In the genomic region with DNA sequence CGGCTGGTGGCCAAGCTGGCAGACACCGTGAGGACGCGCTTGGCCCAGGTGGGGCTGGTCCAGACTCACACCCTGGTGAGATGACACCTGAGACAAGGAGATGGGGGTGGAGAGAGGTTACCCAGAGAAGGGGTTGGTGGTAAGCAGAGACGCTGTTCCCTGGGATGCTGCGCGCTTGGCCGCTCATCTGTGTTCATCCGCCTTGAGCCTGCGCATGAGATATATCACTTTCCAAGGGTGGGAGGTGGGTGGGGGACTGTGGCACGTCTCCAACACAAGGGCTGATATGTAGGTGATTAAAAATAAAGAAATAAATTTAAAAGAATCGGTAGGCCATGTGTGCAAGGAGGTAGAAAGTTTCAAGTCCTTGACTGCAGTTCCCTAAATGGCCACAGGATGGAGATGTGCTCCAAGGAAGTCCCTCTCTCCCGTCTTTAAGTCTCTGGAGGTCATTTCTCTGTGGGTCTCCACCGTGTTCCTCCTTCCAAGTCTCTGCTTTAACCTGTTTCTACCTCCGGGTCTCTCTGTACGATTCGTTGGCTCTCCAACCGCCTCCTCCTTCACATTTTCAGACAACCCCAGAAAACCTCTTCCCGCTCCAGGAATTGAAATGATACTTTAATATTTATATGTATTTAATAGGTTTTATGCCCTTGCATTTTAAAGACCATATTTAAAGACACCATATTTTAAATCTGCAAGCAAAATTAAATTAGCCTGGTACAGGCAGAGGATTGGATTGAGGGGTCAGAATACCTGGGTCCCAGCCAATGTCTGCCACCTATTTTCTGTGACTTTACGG, we compare ENCODE assay signal across 8 cellular contexts. TPM values are rescaled to one million over a fixed set of nuclear protein-coding genes. Genes with fewer than 3 reads are reported as not detected.
A peak's percentile ranks its signal among the peaks of the same experiment; 100 is the strongest.
DNase-seq lines count a peak whose midpoint lies in the region; ATAC-seq, FAIRE-seq and TF ChIP-seq lines count a peak whose summit lies in the region.

No MANE protein-coding gene starts in this region.

- H3K27ac Mint-ChIP-seq in activated B cell treated with CpG ODN at 0.5 μM for 24 hours: peak overlapping the region; percentile 99

- TF ChIP-seq CTCF in AG09309 (IDR thresholded peaks at IDR 0.05; ENCODE audit: control insufficient read depth, insufficient read depth, low read depth, low read length, missing control alignments): peak; percentile 85
- TF ChIP-seq CTCF in activated B cell treated with CpG ODN at 0.5 μM for 24 hours (IDR thresholded peaks at IDR 0.05): no peak
- peak; percentile 89 for TF ChIP-seq CTCF in cardiac fibroblast (IDR thresholded peaks at IDR 0.05; ENCODE audit: low read depth, low read length)

- CTCF ChIA-PET in activated B cell treated with CpG ODN at 0.5 μM for 24 hours (lab: Charles Lee): interaction anchor here (0.7 to 2.8 kb wide), 3 partner anchors 24 to 198 kb away, joined by 5 to 15 read pairs (median 14); no protein-coding TSS in a partner anchor

- TF ChIP-seq POLR2A in H54 (IDR thresholded peaks at IDR 0.05; ENCODE audit: low read depth, low read length): no peak

- H3K4me3 ChIP-seq in AG09309 (ENCODE audit: control insufficient read depth, low read depth, low read length) (no peak overlapping the region), cardiac fibroblast (replicated peaks in 1 of 2; ENCODE audit: low read depth in 2 of 2, low read length in 2 of 2) (no peak overlapping the region)

- H3K4me3 Mint-ChIP-seq in activated B cell treated with CpG ODN at 0.5 μM for 24 hours: peak overlapping the region; percentile 53

- POLR2A ChIA-PET in activated B cell treated with CpG ODN at 0.5 μM for 24 hours (lab: Charles Lee): interaction anchor here (1.0 to 3.8 kb wide), 3 partner anchors 8 to 83 kb away, joined by 14 to 90 read pairs (median 26); a partner anchor contains a TSS

- intact Hi-C loops in activated B cell treated with CpG ODN at 0.5 μM for 24 hours (cut with micrococcal nuclease) (loop anchor here (1.0 to 5.0 kb wide), 7 partner anchors 24 to 127 kb away; no protein-coding TSS in a partner anchor), left colon (cut with DNase I, micrococcal nuclease) (no loop called here)

- ATAC-seq in activated B cell treated with CpG ODN at 0.5 μM for 24 hours (ENCODE audit: low read depth) (peak; percentile 54), left colon (peak; percentile 54), GM21360 (IDR thresholded peaks at IDR 0.05; ENCODE audit: unreplicated experiment) (no peak)

- H3K9me3 Mint-ChIP-seq in activated B cell treated with CpG ODN at 0.5 μM for 24 hours: no peaks in the 10 kb centered on the region

- H3K27me3 Mint-ChIP-seq in activated B cell treated with CpG ODN at 0.5 μM for 24 hours: no peaks in the 10 kb centered on the region

- no peak for FAIRE-seq in H54 (lab: Jason Lieb, UNC)

- peaks cover 33% of the 10 kb centered on the region for H3K4me1 Mint-ChIP-seq in activated B cell treated with CpG ODN at 0.5 μM for 24 hours

- peaks cover 8% of the 10 kb centered on the region for H3K36me3 Mint-ChIP-seq in activated B cell treated with CpG ODN at 0.5 μM for 24 hours (ENCODE audit: low read depth)

- peak; percentile 54 for DNase-seq in AG09309 (ENCODE audit: low read depth)
- DNase-seq in H54 (ENCODE audit: insufficient read length, low spot score): peak; percentile 73
- peak; percentile 42 for DNase-seq in NCI-H226
- no peak for DNase-seq in activated B cell treated with CpG ODN at 0.5 μM for 24 hours
- peak; percentile 92 to 93 for DNase-seq in cardiac fibroblast (ENCODE audit: low read depth in 2 of 2)
- peak; percentile 66 to 86 for DNase-seq in left colon
- peak; percentile 83 for DNase-seq in stimulated activated CD4-positive, alpha-beta T cell treated with anti-CD3 and anti-CD28 coated beads, Interleukin-4, amount 100 ng/mL, for 24 hours

RNA-seq across cellular contexts. Expression of a gene that starts 4.5 kb away (rescaled TPM):
- 19.6 TPM in 2 replicates for total RNA-seq in activated B cell treated with CpG ODN at 0.5 μM for 24 hours
- under 1 TPM in 1 of 2 donors, not detected in 1; 0.28 TPM for total RNA-seq in left colon

RNA-seq across cellular contexts. Expression of a gene that starts 7.6 kb away (rescaled TPM):
- 75.6 and 84.5 TPM in 2 replicates for total RNA-seq in activated B cell treated with CpG ODN at 0.5 μM for 24 hours
- total RNA-seq in left colon: 10 to 100 TPM; 78.0 to 87.7 TPM

RNA-seq across cellular contexts. Expression of a gene that starts 11.7 kb away (rescaled TPM):
- total RNA-seq in activated B cell treated with CpG ODN at 0.5 μM for 24 hours (0.22 and 0.29 TPM in 2 replicates), left colon (10 to 100 TPM in 1 of 2 donors, 1 to 10 TPM in 1; 2.8 to 10.5 TPM)

RNA-seq across cellular contexts. Expression of a gene that starts 17.3 kb away (rescaled TPM):
- total RNA-seq in activated B cell treated with CpG ODN at 0.5 μM for 24 hours (64.6 and 71.8 TPM in 2 replicates), left colon (10 to 100 TPM; 13.8 to 20.1 TPM)

RNA-seq across cellular contexts. Expression of a gene that starts 35.2 kb away (rescaled TPM):
- total RNA-seq in activated B cell treated with CpG ODN at 0.5 μM for 24 hours (not detected in 2 replicates), left colon (not detected)

Comparison
In these comparisons a context has a peak if more than half of its experiments do, and no peak if none do; other contexts are left out.
1. RNA of a gene that starts 4.5 kb away (total RNA-seq): 19.6 TPM in activated B cell treated with CpG ODN at 0.5 μM for 24 hours; 0.28 TPM in left colon; every median in the first group is over 10 times any median in the second.